Comparison of ENCODE assay signal across 8 cellular contexts in genomic region chr19:1276620-1277007, GRCh38. TPM values are rescaled to one million over a fixed set of nuclear protein-coding genes. Genes with fewer than 3 reads are reported as not detected.
DNase-seq lines count a peak whose midpoint lies in the region; ATAC-seq and TF ChIP-seq lines count a peak whose summit lies in the region.

No MANE protein-coding gene starts in this region.

- no peaks in the 10 kb centered on the region for H3K9me2 ChIP-seq in PC-3 (replicated peaks; ENCODE audit: low read length)

- BruUV-seq in PC-3 (replicated peaks; lab: Mats Ljungman, UMichigan): no TSS peak

- POLR2A ChIA-PET in PC-3 (lab: Charles Lee; ENCODE audit: unreplicated experiment): no interaction called here

- TF ChIP-seq CTCF in GM06990 (IDR thresholded peaks at IDR 0.05; ENCODE audit: insufficient read depth, low read length, poor library complexity, severe bottlenecking) (no peak), PC-3 (conservative IDR thresholded peaks at IDR 0.05; ENCODE audit: low read depth, low read length) (no peak), psoas muscle (IDR thresholded peaks at IDR 0.05) (no peak)

- H3F3A ChIP-seq in PC-3 (ENCODE audit: low read length, unreplicated experiment): no peaks in the 10 kb centered on the region

- H3K9me3 ChIP-seq in PC-3 (ENCODE audit: low read length): no peaks in the 10 kb centered on the region
- no peaks in the 10 kb centered on the region for H3K9me3 ChIP-seq in effector memory CD4-positive, alpha-beta T cell (ENCODE audit: control insufficient read depth, low read length)
- no peaks in the 10 kb centered on the region for H3K9me3 ChIP-seq in psoas muscle

- DNase-seq in GM06990 (ENCODE audit: extremely low read depth, insufficient read length) (no peak), PC-3 (no peak), psoas muscle (no peak), ureter (ENCODE audit: low spot score) (no peak), SHP77 treated with DMSO at 0.1 percent for 48 hours (lab: John Stamatoyannopoulos, UW) (no peak), NCI-H1436 (lab: John Stamatoyannopoulos, UW) (no peak)
- DNase-seq in effector memory CD4-positive, alpha-beta T cell: no peak

- no peaks in the 10 kb centered on the region for H4K20me1 ChIP-seq in PC-3 (ENCODE audit: low read length)

- intact Hi-C loops in PC-3 (cut with micrococcal nuclease) (loop anchor here (10.0 kb wide), 1 partner anchor 78 kb away; a partner anchor contains a TSS), psoas muscle (cut with DNase I) (loop anchor here (5.0 to 10.0 kb wide), 4 partner anchors 81 to 138 kb away; partner anchors contain the start of gene NDUFS7 (in 1 of the 2))

- H3K4me2 ChIP-seq in PC-3 (ENCODE audit: low read length): peak overlapping the region; percentile 95

- H3K4me1 ChIP-seq in PC-3 (ENCODE audit: insufficient read depth, low read length): peaks cover 40% of the 10 kb centered on the region
- peaks cover 38% of the 10 kb centered on the region for H3K4me1 ChIP-seq in effector memory CD4-positive, alpha-beta T cell (ENCODE audit: control insufficient read depth, insufficient read depth, low read length, poor library complexity, severe bottlenecking)
- peaks cover 44% of the 10 kb centered on the region for H3K4me1 ChIP-seq in psoas muscle

- no peaks in the 10 kb centered on the region for H3K27me3 ChIP-seq in GM06990 (replicated peaks; ENCODE audit: control insufficient read depth, insufficient read depth, low read length)
- no peaks in the 10 kb centered on the region for H3K27me3 ChIP-seq in PC-3 (ENCODE audit: low read length)
- no peaks in the 10 kb centered on the region for H3K27me3 ChIP-seq in effector memory CD4-positive, alpha-beta T cell (replicated peaks; ENCODE audit: control insufficient read depth, insufficient read depth, low read length, poor library complexity, severe bottlenecking)
- H3K27me3 ChIP-seq in psoas muscle (ENCODE audit: insufficient read depth in 3 of 3, low read length in 2 of 3): no peaks in the 10 kb centered on the region

- H3K27ac ChIP-seq in PC-3 (ENCODE audit: low read length): peak overlapping the region; percentile 95
- peak overlapping the region; percentile 86 for H3K27ac ChIP-seq in effector memory CD4-positive, alpha-beta T cell (ENCODE audit: insufficient read depth, low read length, poor library complexity, severe bottlenecking)
- peak overlapping the region; percentile 99 for H3K27ac ChIP-seq in psoas muscle

- peak overlapping the region; percentile 92 for H3K9ac ChIP-seq in PC-3 (ENCODE audit: low read length)

- H3K36me3 ChIP-seq in GM06990 (ENCODE audit: control insufficient read depth, insufficient read depth, low read length) (peaks cover 31% of the 10 kb centered on the region), PC-3 (ENCODE audit: low read depth, low read length) (peaks cover 6% of the 10 kb centered on the region; the same call in 1 of the 2 replicates), psoas muscle (ENCODE audit: insufficient read depth in 1 of 2, low read depth in 1 of 2) (peaks cover 6 to 74% of the 10 kb centered on the region in 2 donors)
- peaks cover 60% of the 10 kb centered on the region for H3K36me3 ChIP-seq in effector memory CD4-positive, alpha-beta T cell (ENCODE audit: control insufficient read depth, insufficient read depth, low read length)

- ATAC-seq in PC-3: no peak
- no peak for ATAC-seq in psoas muscle
- no peak for ATAC-seq in GM18498 (IDR thresholded peaks at IDR 0.05; ENCODE audit: unreplicated experiment)

- CTCF ChIA-PET in PC-3 (lab: Charles Lee): interaction anchor here (0.7 kb wide), 1 partner anchor 105 kb away, joined by 4 read pairs; no protein-coding TSS in a partner anchor

- no peak overlapping the region for H2AFZ ChIP-seq in PC-3 (ENCODE audit: low read length)

- 70 to 77% (median 73%) methylated on average over 10 of the region's 10 CpGs for WGBS in psoas muscle, 3 donors

- H3K4me3 ChIP-seq in GM06990 (replicated peaks; ENCODE audit: low read depth, low read length) (peak overlapping the region; percentile 72), PC-3 (ENCODE audit: low read length) (peak overlapping the region; percentile 70), psoas muscle (peak overlapping the region; percentile 87)
- peak overlapping the region; percentile 52 for H3K4me3 ChIP-seq in effector memory CD4-positive, alpha-beta T cell (ENCODE audit: insufficient read depth, low read depth, low read length, poor library complexity, severe bottlenecking)

- H3K79me2 ChIP-seq in PC-3 (ENCODE audit: low read length): peaks cover 52% of the 10 kb centered on the region

RNA-seq across cellular contexts. Expression of gene FAM174C, which starts 1.3 kb away (rescaled TPM):
- total RNA-seq in PC-3 (2014; rRNA removed) (110 and 133 TPM in 2 replicates), psoas muscle (10 to 100 TPM in 3 of 4 donors, 1 to 10 TPM in 1; 9.0 to 18.1 (median 14.0) TPM), ureter (47.5 TPM)
- polyA plus RNA-seq in psoas muscle: 10 to 100 TPM; 21.8 to 88.8 (median 47.6) TPM

RNA-seq across cellular contexts. Expression of gene CIRBP, which starts 7.5 kb away (rescaled TPM):
- total RNA-seq in PC-3 (2014; rRNA removed): 136 and 197 TPM in 2 replicates
- total RNA-seq in psoas muscle: 100 to 1,000 TPM; 137 to 591 (median 245) TPM
- polyA plus RNA-seq in psoas muscle: 100 to 1,000 TPM; 249 to 321 (median 317) TPM
- 524 TPM for total RNA-seq in ureter

RNA-seq across cellular contexts. Expression of gene EFNA2, which starts 9.1 kb away (rescaled TPM):
- total RNA-seq in PC-3 (2014; rRNA removed): not detected in 2 replicates
- not detected for total RNA-seq in psoas muscle
- polyA plus RNA-seq in psoas muscle: not detected
- 0.70 TPM for total RNA-seq in ureter

RNA-seq across cellular contexts. Expression of gene MIDN, which starts 28.2 kb away (rescaled TPM):
- total RNA-seq in PC-3 (2014; rRNA removed) (17.3 and 41.8 TPM in 2 replicates), psoas muscle (100 to 1,000 TPM in 3 of 4 donors, 10 to 100 TPM in 1; 84.7 to 331 (median 217) TPM), ureter (121 TPM)
- polyA plus RNA-seq in psoas muscle: 100 to 1,000 TPM in 1 of 3 donors, 10 to 100 TPM in 2; 29.2 to 147 (median 36.4) TPM

RNA-seq across cellular contexts. Expression of gene ATP5F1D, which starts 35.1 kb away (rescaled TPM):
- 102 and 187 TPM in 2 replicates for total RNA-seq in PC-3 (2014; rRNA removed)
- total RNA-seq in psoas muscle: 100 to 1,000 TPM; 362 to 759 (median 472) TPM
- polyA plus RNA-seq in psoas muscle: 100 to 1,000 TPM; 310 to 858 (median 690) TPM
- 144 TPM for total RNA-seq in ureter
